ENCODE assay signal across 1 cellular context in the genomic region with DNA sequence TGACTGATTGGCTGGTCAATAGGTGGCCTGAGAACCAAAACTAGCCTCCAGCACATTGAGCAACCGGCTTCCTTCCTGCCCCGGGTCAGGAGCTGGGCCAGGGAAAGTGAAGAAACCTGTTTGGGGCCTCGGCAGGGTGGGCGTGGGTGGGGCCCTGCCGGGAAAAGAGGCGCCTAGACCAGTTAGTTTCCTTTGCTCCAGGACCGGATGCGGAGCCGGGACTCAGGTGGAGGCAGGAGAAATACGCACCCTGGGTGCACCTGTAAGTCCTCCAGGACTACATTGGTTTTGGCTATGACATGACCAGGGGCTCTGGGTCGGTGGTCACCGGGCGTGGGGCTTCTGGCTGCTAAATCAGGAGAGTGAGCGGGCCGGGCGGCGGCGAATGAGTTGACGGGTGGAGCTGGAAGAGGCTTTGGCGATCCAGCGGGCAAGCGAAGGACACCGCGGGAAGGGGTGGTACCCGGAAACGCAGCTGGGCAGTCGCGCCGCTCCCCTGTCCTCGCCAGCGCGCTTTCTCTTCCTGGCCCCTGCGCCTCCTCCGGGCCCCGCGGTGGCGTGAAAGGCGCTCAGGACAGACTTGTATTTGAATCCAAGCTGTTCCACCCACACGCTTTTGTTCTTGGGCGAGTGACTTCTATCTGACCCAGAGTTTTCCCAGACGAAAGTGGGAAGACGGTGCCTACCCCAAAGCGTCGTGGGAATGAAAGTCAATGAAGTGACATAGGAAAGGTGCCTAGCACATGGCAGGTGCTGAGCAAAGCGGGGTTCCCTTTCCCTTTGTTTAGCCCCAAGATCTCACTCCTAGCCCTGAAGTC.
A peak's percentile ranks its signal among the peaks of the same experiment; 100 is the strongest.
TF ChIP-seq lines count a peak whose summit lies in the region.

No MANE protein-coding gene starts in this region.

TF ChIP-seq in H1, 55 proteins besides CTCF, POLR2A, EP300 and RAD21 (continued from another document):
- TF ChIP-seq HDAC2 (IDR thresholded peaks at IDR 0.05; ENCODE audit: borderline replicate concordance in 1 of 2, low read depth in 2 of 2, low read length in 2 of 2) (no peak), PHF8 (conservative IDR thresholded peaks at IDR 0.05; ENCODE audit: low read depth, low read length) (no peak), CEBPB (IDR thresholded peaks at IDR 0.05; ENCODE audit: low read depth, low read length) (0 out of 2 replicates have a peak, but pooled peaks have one; percentile 24), BCL11A (IDR thresholded peaks at IDR 0.05; ENCODE audit: low read depth in 2 of 2, low read length in 2 of 2) (no peak), ASH2L (IDR thresholded peaks at IDR 0.05; ENCODE audit: low read length) (peak; percentile 47), KDM5A (IDR thresholded peaks at IDR 0.05; ENCODE audit: low read length) (no peak), KDM1A (IDR thresholded peaks at IDR 0.05; ENCODE audit: borderline replicate concordance, low read length) (no peak), JUND (IDR thresholded peaks at IDR 0.05; ENCODE audit: low read length) (no peak), EGR1 (IDR thresholded peaks at IDR 0.05; ENCODE audit: borderline replicate concordance, low read depth, low read length) (peak; percentile 48; the same call in 1 of the 2 replicates), CTBP2 (IDR thresholded peaks at IDR 0.05; ENCODE audit: borderline replicate concordance, insufficient read depth, insufficient read length, low read length) (no peak), NRF1 (IDR thresholded peaks at IDR 0.05; ENCODE audit: low read depth, low read length) (no peak), KDM4A (IDR thresholded peaks at IDR 0.05; ENCODE audit: low read depth, low read length, severe bottlenecking) (peak; percentile 69), SAP30 (IDR thresholded peaks at IDR 0.05; ENCODE audit: insufficient read depth, insufficient replicate concordance, low read length) (no peak), RFX5 (IDR thresholded peaks at IDR 0.05; ENCODE audit: borderline replicate concordance, low read depth, low read length) (no peak), CREB1 (IDR thresholded peaks at IDR 0.05) (no peak)
- TF ChIP-seq, protein P1, sequence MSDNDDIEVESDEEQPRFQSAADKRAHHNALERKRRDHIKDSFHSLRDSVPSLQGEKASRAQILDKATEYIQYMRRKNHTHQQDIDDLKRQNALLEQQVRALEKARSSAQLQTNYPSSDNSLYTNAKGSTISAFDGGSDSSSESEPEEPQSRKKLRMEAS (IDR thresholded peaks at IDR 0.05), result peak; percentile 96
- TF ChIP-seq, protein P2, sequence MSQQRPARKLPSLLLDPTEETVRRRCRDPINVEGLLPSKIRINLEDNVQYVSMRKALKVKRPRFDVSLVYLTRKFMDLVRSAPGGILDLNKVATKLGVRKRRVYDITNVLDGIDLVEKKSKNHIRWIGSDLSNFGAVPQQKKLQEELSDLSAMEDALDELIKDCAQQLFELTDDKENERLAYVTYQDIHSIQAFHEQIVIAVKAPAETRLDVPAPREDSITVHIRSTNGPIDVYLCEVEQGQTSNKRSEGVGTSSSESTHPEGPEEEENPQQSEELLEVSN (IDR thresholded peaks at IDR 0.05), result peak; percentile 91
